1 cellular context compared by ENCODE assay signal in genomic region chr15:90178468-90179435, GRCh38.
TF ChIP-seq lines count a peak whose summit lies in the region.

No MANE protein-coding gene starts in this region.

TF ChIP-seq in GM12878, 131 proteins besides CTCF, POLR2A, EP300 and RAD21 (continues in another document):
- TF ChIP-seq NFYA (IDR thresholded peaks at IDR 0.05; ENCODE audit: borderline replicate concordance, low read depth, low read length) (no peak), SUZ12 (IDR thresholded peaks at IDR 0.05; ENCODE audit: unreplicated experiment) (no peak), SP1 (IDR thresholded peaks at IDR 0.05; ENCODE audit: low read depth, low read length) (no peak), CHD4 (IDR thresholded peaks at IDR 0.05) (no peak), REST (IDR thresholded peaks at IDR 0.05; ENCODE audit: low read depth, low read length) (no peak), NKRF (conservative IDR thresholded peaks at IDR 0.05) (no peak; the same call in 1 of the 2 replicates), NR2C1 (IDR thresholded peaks at IDR 0.05) (no peak), CBFB (IDR thresholded peaks at IDR 0.05; ENCODE audit: low read depth) (peak; percentile 81), CHD2 (IDR thresholded peaks at IDR 0.05; ENCODE audit: borderline replicate concordance, low read depth, low read length) (no peak), ZZZ3 (IDR thresholded peaks at IDR 0.05; ENCODE audit: control insufficient read depth, insufficient read length, low read depth) (no peak), KDM1A (IDR thresholded peaks at IDR 0.05; ENCODE audit: borderline replicate concordance) (no peak), SRF (IDR thresholded peaks at IDR 0.05; ENCODE audit: low read depth in 2 of 2, low read length in 2 of 2) (no peak), ZNF592 (IDR thresholded peaks at IDR 0.05) (no peak), HDGF (IDR thresholded peaks at IDR 0.05) (peak; percentile 71; the same call in 1 of the 2 replicates), SIN3A (IDR thresholded peaks at IDR 0.05; ENCODE audit: low read depth, low read length) (no peak), MYB (IDR thresholded peaks at IDR 0.05; ENCODE audit: borderline replicate concordance, low read depth, low read length) (no peak), ZNF217 (IDR thresholded peaks at IDR 0.05) (peak; percentile 88), ATF2 (IDR thresholded peaks at IDR 0.05; ENCODE audit: low read length) (peak; percentile 25; the same call in 1 of the 2 replicates), HSF1 (IDR thresholded peaks at IDR 0.05; ENCODE audit: low read depth, low read length) (no peak), LARP7 (IDR thresholded peaks at IDR 0.05) (no peak), MEF2A (IDR thresholded peaks at IDR 0.05; ENCODE audit: insufficient read depth, low read depth, low read length) (peak; percentile 73), STAT3 (IDR thresholded peaks at IDR 0.05; ENCODE audit: low read depth, low read length) (no peak), RELB (IDR thresholded peaks at IDR 0.05; ENCODE audit: low read depth) (peak; percentile 63; the same call in 1 of the 2 replicates), CREM (IDR thresholded peaks at IDR 0.05; ENCODE audit: low read depth) (0 out of 2 replicates have a peak, but pooled peaks have one; percentile 40), KAT2A (conservative IDR thresholded peaks at IDR 0.05; ENCODE audit: control insufficient read depth, low read depth, low read length) (no peak), GABPA (IDR thresholded peaks at IDR 0.05; ENCODE audit: low read depth) (no peak), EGR1 (IDR thresholded peaks at IDR 0.05; ENCODE audit: borderline replicate concordance in 1 of 2, low read depth in 2 of 2, low read length in 2 of 2) (peak in 1 of 2 experiments; percentile 19; a peak in 1 of 3 replicates), TARDBP (IDR thresholded peaks at IDR 0.05; ENCODE audit: borderline replicate concordance) (no peak), ZBTB11 (CRISPR knock-in tag; IDR thresholded peaks at IDR 0.05) (no peak), CUX1 (IDR thresholded peaks at IDR 0.05; ENCODE audit: insufficient replicate concordance, low read depth, low read length) (no peak), BRCA1 (IDR thresholded peaks at IDR 0.05; ENCODE audit: low read depth, low read length) (no peak), PAX8 (IDR thresholded peaks at IDR 0.05) (no peak), FOXM1 (IDR thresholded peaks at IDR 0.05; ENCODE audit: low read depth, low read length) (no peak), EED (IDR thresholded peaks at IDR 0.05; ENCODE audit: low read depth) (peak; percentile 64), IRF4 (IDR thresholded peaks at IDR 0.05; ENCODE audit: low read depth, low read length) (no peak), ZNF622 (IDR thresholded peaks at IDR 0.05) (no peak)
